In the genomic region with DNA sequence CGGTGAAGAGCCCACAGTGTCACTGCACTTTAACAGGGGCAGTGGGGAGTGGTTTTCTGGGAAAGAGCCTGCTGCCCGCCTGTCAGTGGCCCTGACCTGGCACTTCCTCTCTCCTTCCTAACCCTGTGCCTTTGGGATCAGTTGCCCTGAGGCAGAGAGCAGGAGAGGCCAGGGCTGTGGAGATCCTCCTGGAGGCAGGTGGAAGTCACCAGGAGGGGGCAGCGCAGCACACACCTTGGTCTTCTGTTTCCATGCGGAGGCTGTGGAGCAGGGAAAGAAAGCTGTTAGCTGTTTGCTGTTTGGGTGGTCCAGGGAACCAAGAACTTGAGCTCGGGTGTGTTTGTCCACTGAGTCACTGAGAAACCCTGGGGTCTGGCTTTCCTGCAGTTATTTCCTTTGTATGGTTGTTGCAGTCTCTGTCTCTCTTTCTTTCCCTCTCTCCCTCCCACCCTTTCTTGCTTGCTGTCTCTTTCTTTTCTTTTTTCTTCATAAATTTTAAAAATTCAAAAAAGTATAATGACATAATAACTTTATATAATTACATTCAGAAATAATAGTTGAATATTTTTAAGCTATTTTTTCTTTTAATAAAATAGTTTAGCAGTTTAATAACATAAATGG, we compare ENCODE assay signal across 8 cellular contexts. TPM values are rescaled to one million over a fixed set of nuclear protein-coding genes. Genes with fewer than 3 reads are reported as not detected.
DNase-seq lines count a peak whose midpoint lies in the region; ATAC-seq and TF ChIP-seq lines count a peak whose summit lies in the region.

No MANE protein-coding gene starts in this region.

- H3K9me3 ChIP-seq in NT2/D1 (ENCODE audit: insufficient read depth, low read length) (no peaks in the 10 kb centered on the region), ascending aorta (no peaks in the 10 kb centered on the region), right atrium auricular region (no peaks in the 10 kb centered on the region), gastrocnemius medialis (no peaks in the 10 kb centered on the region)

- intact Hi-C loops in ascending aorta (cut with DNase I) (loop anchor here (1.0 kb wide), 2 partner anchors 257 to 561 kb away; no protein-coding TSS in a partner anchor), gastrocnemius medialis (cut with DNase I; ENCODE audit: low total_unique reads) (loop anchor here (2.0 kb wide), 1 partner anchor 257 kb away; no protein-coding TSS in a partner anchor)

- H3K4me1 ChIP-seq in NT2/D1 (ENCODE audit: insufficient read depth, insufficient read length) (no peaks in the 10 kb centered on the region), ascending aorta (no peaks in the 10 kb centered on the region), right atrium auricular region (no peaks in the 10 kb centered on the region), gastrocnemius medialis (no peaks in the 10 kb centered on the region)

- no peak overlapping the region for H3K9ac ChIP-seq in NT2/D1 (ENCODE audit: insufficient read length, low read depth)

- DNase-seq in GM03348 (ENCODE audit: low spot score) (peak; percentile 65), NT2/D1 (ENCODE audit: low read depth, low spot score) (peak; percentile 84), ascending aorta (ENCODE audit: low spot score in 2 of 2) (peak in 1 of 2 donors; percentile 71), right atrium auricular region (ENCODE audit: low spot score) (no peak), gastrocnemius medialis (peak; percentile 15 to 18)

- no peaks in the 10 kb centered on the region for H3K36me3 ChIP-seq in NT2/D1 (ENCODE audit: insufficient read depth, insufficient read length, low read length)
- H3K36me3 ChIP-seq in ascending aorta: no peaks in the 10 kb centered on the region
- no peaks in the 10 kb centered on the region for H3K36me3 ChIP-seq in right atrium auricular region
- H3K36me3 ChIP-seq in gastrocnemius medialis: no peaks in the 10 kb centered on the region

- no peak overlapping the region for H3K27ac ChIP-seq in ascending aorta
- no peak overlapping the region for H3K27ac ChIP-seq in right atrium auricular region
- no peak overlapping the region for H3K27ac ChIP-seq in gastrocnemius medialis

- TF ChIP-seq POLR2A in gastrocnemius medialis (IDR thresholded peaks at IDR 0.05): no peak

- H3K27me3 ChIP-seq in NT2/D1 (ENCODE audit: insufficient read depth, insufficient read length): no peaks in the 10 kb centered on the region
- H3K27me3 ChIP-seq in ascending aorta: no peaks in the 10 kb centered on the region
- no peaks in the 10 kb centered on the region for H3K27me3 ChIP-seq in right atrium auricular region
- no peaks in the 10 kb centered on the region for H3K27me3 ChIP-seq in gastrocnemius medialis

- peak; percentile 51 to 65 (median 61) for TF ChIP-seq CTCF in ascending aorta (IDR thresholded peaks at IDR 0.05)
- TF ChIP-seq CTCF in right atrium auricular region (IDR thresholded peaks at IDR 0.05): peak; percentile 33 to 82
- TF ChIP-seq CTCF in gastrocnemius medialis (IDR thresholded peaks at IDR 0.05 in 4 of 5, conservative IDR thresholded peaks at IDR 0.05 in 1 of 5): peak in 3 of 5 experiments; percentile 41 to 52 (median 47)

- ATAC-seq in HG02588 (IDR thresholded peaks at IDR 0.05; ENCODE audit: unreplicated experiment) (peak; percentile 42), gastrocnemius medialis (no peak), HG03565 (IDR thresholded peaks at IDR 0.05; ENCODE audit: unreplicated experiment) (no peak), HG02678 (IDR thresholded peaks at IDR 0.05; ENCODE audit: unreplicated experiment) (no peak)

- H3K4me3 ChIP-seq in NT2/D1 (ENCODE audit: insufficient read length, low read depth) (no peak overlapping the region), ascending aorta (no peak overlapping the region), right atrium auricular region (no peak overlapping the region), gastrocnemius medialis (no peak overlapping the region)

- in situ Hi-C loops in gastrocnemius medialis (cut with MboI; ENCODE audit: low sequenced_read_pairs in 4 of 4): loop anchor here in 1 of 4 donors (10.0 kb wide), 1 partner anchor 257 kb away; no protein-coding TSS in a partner anchor

RNA-seq across cellular contexts. Expression of gene NTRK2, which starts 28.1 kb away (rescaled TPM):
- total RNA-seq in ascending aorta (23.8 TPM), right atrium auricular region (10 to 100 TPM; 11.9 to 30.1 TPM), gastrocnemius medialis (1 to 10 TPM; 1.1 to 7.3 (median 1.5) TPM)
